In genomic region chr12:124030510-124030909, GRCh38 we compare ENCODE assay signal across 1 cellular context.
TF ChIP-seq lines count a peak whose summit lies in the region.

No MANE protein-coding gene starts in this region.

TF ChIP-seq in SK-N-SH, 30 proteins besides CTCF, POLR2A, EP300 and RAD21 (continued from another document):
- TF ChIP-seq RCOR1 (IDR thresholded peaks at IDR 0.05; ENCODE audit: low read length), result peak; percentile 50; the same call in 1 of the 2 replicates
- no peak for TF ChIP-seq GABPA (IDR thresholded peaks at IDR 0.05; ENCODE audit: low read depth)
- peak; percentile 72; the same call in 1 of the 2 replicates for TF ChIP-seq POLR2AphosphoS5 (IDR thresholded peaks at IDR 0.05; ENCODE audit: low read depth, low read length)
- no peak for TF ChIP-seq TAF1 (IDR thresholded peaks at IDR 0.05; ENCODE audit: borderline replicate concordance, low read depth, low read length)
- TF ChIP-seq MEF2A (IDR thresholded peaks at IDR 0.05; ENCODE audit: borderline replicate concordance, low read depth), result 0 out of 2 replicates have a peak, but pooled peaks have one; percentile 33
- TF ChIP-seq MXI1 (IDR thresholded peaks at IDR 0.05; ENCODE audit: low read depth, low read length), result no peak
- no peak for TF ChIP-seq REST (IDR thresholded peaks at IDR 0.05; ENCODE audit: low read depth, low read length)
- no peak for TF ChIP-seq YY1 (IDR thresholded peaks at IDR 0.05; ENCODE audit: low read depth)
- peak; percentile 84 for TF ChIP-seq USF1 (IDR thresholded peaks at IDR 0.05; ENCODE audit: borderline replicate concordance, low read depth)
- TF ChIP-seq ZBTB33 (IDR thresholded peaks at IDR 0.05; ENCODE audit: borderline replicate concordance, low read depth), result peak; percentile 54; the same call in 1 of the 2 replicates
- TF ChIP-seq ELF1 (IDR thresholded peaks at IDR 0.05), result no peak
- no peak for TF ChIP-seq IRF3 (IDR thresholded peaks at IDR 0.05; ENCODE audit: low read depth, low read length)
- peak; percentile 65 for TF ChIP-seq JUND (IDR thresholded peaks at IDR 0.05)
- TF ChIP-seq GATA2 (CRISPR knock-in tag; IDR thresholded peaks at IDR 0.05), result peak; percentile 33; the same call in 1 of the 2 replicates
- no peak for TF ChIP-seq EZH2phosphoT487 (IDR thresholded peaks at IDR 0.05; ENCODE audit: borderline replicate concordance, low read depth)
- peak; percentile 57; the same call in 1 of the 2 replicates for TF ChIP-seq FOSL2 (IDR thresholded peaks at IDR 0.05; ENCODE audit: borderline replicate concordance, low read depth)
- no peak for TF ChIP-seq SMC3 (IDR thresholded peaks at IDR 0.05; ENCODE audit: low read depth, low read length)
- TF ChIP-seq RFX5 (IDR thresholded peaks at IDR 0.05; ENCODE audit: low read length), result no peak
